ENCODE assay signal across 1 cellular context in the genomic region with DNA sequence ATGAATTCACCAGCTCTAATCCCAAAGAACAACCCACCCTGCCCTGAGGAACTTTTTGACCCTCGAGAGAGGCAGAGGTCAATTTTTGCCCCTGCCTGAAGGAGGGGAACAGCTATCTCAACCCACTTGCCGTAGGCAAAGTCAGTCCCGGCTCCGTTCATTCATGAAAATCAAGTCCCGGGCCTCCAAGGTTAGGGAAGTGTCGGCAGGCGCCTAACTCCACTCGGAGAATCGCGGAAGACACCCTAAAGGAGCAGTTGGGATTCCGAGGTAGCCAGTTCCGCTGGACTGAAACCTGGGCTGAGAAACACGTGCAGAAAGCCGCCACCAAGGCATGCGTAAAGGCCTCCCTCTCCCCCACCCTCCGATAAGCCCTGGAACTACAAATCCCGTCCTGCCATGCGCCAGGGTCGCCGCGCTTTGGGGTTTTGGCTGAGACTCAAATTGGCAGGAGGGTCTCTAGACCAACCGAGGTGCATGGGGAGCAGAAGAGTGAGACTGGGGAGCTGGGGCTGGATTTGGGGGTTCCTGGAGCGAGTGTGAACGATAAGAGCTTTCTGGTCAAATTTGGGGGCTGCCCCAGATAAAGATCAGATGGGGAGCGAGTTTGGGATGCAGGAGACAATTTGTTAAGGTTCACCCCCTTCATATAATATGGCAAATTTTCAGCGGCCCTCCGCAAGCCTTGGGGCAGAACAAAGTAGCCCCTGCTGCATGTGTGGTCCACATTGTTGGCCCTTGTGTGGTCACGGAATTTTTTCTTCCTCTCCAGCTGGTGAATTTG.
TF ChIP-seq lines count a peak whose summit lies in the region.

A gene (minus strand): TSS at position 290 of the 784 bp plus-strand sequence. CDS start 2,955 bp downstream, outside the sequence.

TF ChIP-seq in K562, 482 proteins besides CTCF, POLR2A, EP300 and RAD21 (continued from another document and continues in another):
- TF ChIP-seq, protein P1, sequence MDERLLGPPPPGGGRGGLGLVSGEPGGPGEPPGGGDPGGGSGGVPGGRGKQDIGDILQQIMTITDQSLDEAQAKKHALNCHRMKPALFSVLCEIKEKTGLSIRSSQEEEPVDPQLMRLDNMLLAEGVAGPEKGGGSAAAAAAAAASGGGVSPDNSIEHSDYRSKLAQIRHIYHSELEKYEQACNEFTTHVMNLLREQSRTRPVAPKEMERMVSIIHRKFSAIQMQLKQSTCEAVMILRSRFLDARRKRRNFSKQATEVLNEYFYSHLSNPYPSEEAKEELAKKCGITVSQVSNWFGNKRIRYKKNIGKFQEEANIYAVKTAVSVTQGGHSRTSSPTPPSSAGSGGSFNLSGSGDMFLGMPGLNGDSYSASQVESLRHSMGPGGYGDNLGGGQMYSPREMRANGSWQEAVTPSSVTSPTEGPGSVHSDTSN (CRISPR knock-in tag; IDR thresholded peaks at IDR 0.05; ENCODE audit: low read depth): no peak
- TF ChIP-seq, protein P1 (tag; conservative IDR thresholded peaks at IDR 0.05; ENCODE audit: low read depth): no peak
- TF ChIP-seq, protein P2, sequence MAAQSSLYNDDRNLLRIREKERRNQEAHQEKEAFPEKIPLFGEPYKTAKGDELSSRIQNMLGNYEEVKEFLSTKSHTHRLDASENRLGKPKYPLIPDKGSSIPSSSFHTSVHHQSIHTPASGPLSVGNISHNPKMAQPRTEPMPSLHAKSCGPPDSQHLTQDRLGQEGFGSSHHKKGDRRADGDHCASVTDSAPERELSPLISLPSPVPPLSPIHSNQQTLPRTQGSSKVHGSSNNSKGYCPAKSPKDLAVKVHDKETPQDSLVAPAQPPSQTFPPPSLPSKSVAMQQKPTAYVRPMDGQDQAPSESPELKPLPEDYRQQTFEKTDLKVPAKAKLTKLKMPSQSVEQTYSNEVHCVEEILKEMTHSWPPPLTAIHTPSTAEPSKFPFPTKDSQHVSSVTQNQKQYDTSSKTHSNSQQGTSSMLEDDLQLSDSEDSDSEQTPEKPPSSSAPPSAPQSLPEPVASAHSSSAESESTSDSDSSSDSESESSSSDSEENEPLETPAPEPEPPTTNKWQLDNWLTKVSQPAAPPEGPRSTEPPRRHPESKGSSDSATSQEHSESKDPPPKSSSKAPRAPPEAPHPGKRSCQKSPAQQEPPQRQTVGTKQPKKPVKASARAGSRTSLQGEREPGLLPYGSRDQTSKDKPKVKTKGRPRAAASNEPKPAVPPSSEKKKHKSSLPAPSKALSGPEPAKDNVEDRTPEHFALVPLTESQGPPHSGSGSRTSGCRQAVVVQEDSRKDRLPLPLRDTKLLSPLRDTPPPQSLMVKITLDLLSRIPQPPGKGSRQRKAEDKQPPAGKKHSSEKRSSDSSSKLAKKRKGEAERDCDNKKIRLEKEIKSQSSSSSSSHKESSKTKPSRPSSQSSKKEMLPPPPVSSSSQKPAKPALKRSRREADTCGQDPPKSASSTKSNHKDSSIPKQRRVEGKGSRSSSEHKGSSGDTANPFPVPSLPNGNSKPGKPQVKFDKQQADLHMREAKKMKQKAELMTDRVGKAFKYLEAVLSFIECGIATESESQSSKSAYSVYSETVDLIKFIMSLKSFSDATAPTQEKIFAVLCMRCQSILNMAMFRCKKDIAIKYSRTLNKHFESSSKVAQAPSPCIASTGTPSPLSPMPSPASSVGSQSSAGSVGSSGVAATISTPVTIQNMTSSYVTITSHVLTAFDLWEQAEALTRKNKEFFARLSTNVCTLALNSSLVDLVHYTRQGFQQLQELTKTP (IDR thresholded peaks at IDR 0.05; ENCODE audit: low read depth in 1 of 2, partially characterized antibody in 2 of 2): peak in 1 of 2 experiments; percentile 89
- TF ChIP-seq FOS (IDR thresholded peaks at IDR 0.05; ENCODE audit: extremely low read depth, insufficient read length) (no peak), STAT5A (IDR thresholded peaks at IDR 0.05; ENCODE audit: borderline replicate concordance, low read length) (no peak), BRD4 (IDR thresholded peaks at IDR 0.05) (no peak), KLF13 (tag; IDR thresholded peaks at IDR 0.05; ENCODE audit: borderline replicate concordance, low read depth) (no peak), ZNF436 (CRISPR knock-in tag; IDR thresholded peaks at IDR 0.05) (no peak), ZNF584 (CRISPR knock-in tag; IDR thresholded peaks at IDR 0.05; ENCODE audit: low read depth) (no peak), ZNF354B (CRISPR knock-in tag; IDR thresholded peaks at IDR 0.05) (no peak), NUFIP1 (IDR thresholded peaks at IDR 0.05; ENCODE audit: partially characterized antibody) (no peak), TFAM (CRISPR knock-in tag; conservative IDR thresholded peaks at IDR 0.05) (no peak), ZNF274 (IDR thresholded peaks at IDR 0.05; ENCODE audit: borderline replicate concordance, low read depth, low read length) (no peak), MEF2D (tag; conservative IDR thresholded peaks at IDR 0.05; ENCODE audit: low read depth) (no peak), SMARCC2 (IDR thresholded peaks at IDR 0.05; ENCODE audit: low read depth) (no peak), ZNF696 (CRISPR knock-in tag; conservative IDR thresholded peaks at IDR 0.05) (no peak), KDM4B (IDR thresholded peaks at IDR 0.05; ENCODE audit: borderline replicate concordance in 2 of 2, low read depth in 1 of 2) (no peak), SREBF1 (IDR thresholded peaks at IDR 0.05; ENCODE audit: borderline replicate concordance, low read depth, low read length) (no peak), POLR2AphosphoS2 (IDR thresholded peaks at IDR 0.05; ENCODE audit: low read length) (no peak), COPS2 (conservative IDR thresholded peaks at IDR 0.05) (no peak), CTBP1 (IDR thresholded peaks at IDR 0.05; ENCODE audit: borderline replicate concordance) (no peak), MYC (IDR thresholded peaks at IDR 0.05; ENCODE audit: low read depth, low read length) (peak; percentile 98), MYC (CRISPR knock-in tag; IDR thresholded peaks at IDR 0.05; ENCODE audit: borderline replicate concordance, low read depth) (peak; percentile 55; the same call in 1 of the 2 replicates), ZNF121 (CRISPR knock-in tag; conservative IDR thresholded peaks at IDR 0.05) (no peak), PRMT5 (CRISPR knock-in tag; IDR thresholded peaks at IDR 0.05) (no peak), ZFP36 (IDR thresholded peaks at IDR 0.05; ENCODE audit: low read depth, low read length, partially characterized antibody) (no peak), HMGN3 (IDR thresholded peaks at IDR 0.05; ENCODE audit: borderline replicate concordance, extremely low read depth, insufficient read length, low read depth, low read length) (no peak), ZSCAN32 (CRISPR knock-in tag; IDR thresholded peaks at IDR 0.05) (no peak), TAF7 (tag; IDR thresholded peaks at IDR 0.05) (no peak)
- TF ChIP-seq, protein P3, sequence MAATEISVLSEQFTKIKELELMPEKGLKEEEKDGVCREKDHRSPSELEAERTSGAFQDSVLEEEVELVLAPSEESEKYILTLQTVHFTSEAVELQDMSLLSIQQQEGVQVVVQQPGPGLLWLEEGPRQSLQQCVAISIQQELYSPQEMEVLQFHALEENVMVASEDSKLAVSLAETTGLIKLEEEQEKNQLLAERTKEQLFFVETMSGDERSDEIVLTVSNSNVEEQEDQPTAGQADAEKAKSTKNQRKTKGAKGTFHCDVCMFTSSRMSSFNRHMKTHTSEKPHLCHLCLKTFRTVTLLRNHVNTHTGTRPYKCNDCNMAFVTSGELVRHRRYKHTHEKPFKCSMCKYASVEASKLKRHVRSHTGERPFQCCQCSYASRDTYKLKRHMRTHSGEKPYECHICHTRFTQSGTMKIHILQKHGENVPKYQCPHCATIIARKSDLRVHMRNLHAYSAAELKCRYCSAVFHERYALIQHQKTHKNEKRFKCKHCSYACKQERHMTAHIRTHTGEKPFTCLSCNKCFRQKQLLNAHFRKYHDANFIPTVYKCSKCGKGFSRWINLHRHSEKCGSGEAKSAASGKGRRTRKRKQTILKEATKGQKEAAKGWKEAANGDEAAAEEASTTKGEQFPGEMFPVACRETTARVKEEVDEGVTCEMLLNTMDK (IDR thresholded peaks at IDR 0.05; ENCODE audit: borderline replicate concordance, insufficient read depth, low read depth, low read length, poor library complexity, severe bottlenecking): no peak
- TF ChIP-seq, protein P4, sequence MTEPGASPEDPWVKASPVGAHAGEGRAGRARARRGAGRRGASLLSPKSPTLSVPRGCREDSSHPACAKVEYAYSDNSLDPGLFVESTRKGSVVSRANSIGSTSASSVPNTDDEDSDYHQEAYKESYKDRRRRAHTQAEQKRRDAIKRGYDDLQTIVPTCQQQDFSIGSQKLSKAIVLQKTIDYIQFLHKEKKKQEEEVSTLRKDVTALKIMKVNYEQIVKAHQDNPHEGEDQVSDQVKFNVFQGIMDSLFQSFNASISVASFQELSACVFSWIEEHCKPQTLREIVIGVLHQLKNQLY (CRISPR knock-in tag; conservative IDR thresholded peaks at IDR 0.05): no peak
- TF ChIP-seq, protein P5, sequence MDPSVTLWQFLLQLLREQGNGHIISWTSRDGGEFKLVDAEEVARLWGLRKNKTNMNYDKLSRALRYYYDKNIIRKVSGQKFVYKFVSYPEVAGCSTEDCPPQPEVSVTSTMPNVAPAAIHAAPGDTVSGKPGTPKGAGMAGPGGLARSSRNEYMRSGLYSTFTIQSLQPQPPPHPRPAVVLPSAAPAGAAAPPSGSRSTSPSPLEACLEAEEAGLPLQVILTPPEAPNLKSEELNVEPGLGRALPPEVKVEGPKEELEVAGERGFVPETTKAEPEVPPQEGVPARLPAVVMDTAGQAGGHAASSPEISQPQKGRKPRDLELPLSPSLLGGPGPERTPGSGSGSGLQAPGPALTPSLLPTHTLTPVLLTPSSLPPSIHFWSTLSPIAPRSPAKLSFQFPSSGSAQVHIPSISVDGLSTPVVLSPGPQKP (CRISPR knock-in tag; IDR thresholded peaks at IDR 0.05): no peak
- TF ChIP-seq, protein P6, sequence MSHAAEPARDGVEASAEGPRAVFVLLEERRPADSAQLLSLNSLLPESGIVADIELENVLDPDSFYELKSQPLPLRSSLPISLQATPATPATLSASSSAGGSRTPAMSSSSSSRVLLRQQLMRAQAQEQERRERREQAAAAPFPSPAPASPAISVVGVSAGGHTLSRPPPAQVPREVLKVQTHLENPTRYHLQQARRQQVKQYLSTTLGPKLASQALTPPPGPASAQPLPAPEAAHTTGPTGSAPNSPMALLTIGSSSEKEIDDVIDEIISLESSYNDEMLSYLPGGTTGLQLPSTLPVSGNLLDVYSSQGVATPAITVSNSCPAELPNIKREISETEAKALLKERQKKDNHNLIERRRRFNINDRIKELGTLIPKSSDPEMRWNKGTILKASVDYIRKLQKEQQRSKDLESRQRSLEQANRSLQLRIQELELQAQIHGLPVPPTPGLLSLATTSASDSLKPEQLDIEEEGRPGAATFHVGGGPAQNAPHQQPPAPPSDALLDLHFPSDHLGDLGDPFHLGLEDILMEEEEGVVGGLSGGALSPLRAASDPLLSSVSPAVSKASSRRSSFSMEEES (CRISPR knock-in tag; IDR thresholded peaks at IDR 0.05): no peak
